Comparison of ENCODE assay signal across 8 cellular contexts in genomic region chr2:84970266-84970955, GRCh38. TPM values are rescaled to one million over a fixed set of nuclear protein-coding genes. Genes with fewer than 3 reads are reported as not detected.
DNase-seq lines count a peak whose midpoint lies in the region; ATAC-seq and TF ChIP-seq lines count a peak whose summit lies in the region.

No MANE protein-coding gene starts in this region.

- H3K4me3 ChIP-seq in CD4-positive, CD25-positive, alpha-beta regulatory T cell (ENCODE audit: low read depth, low read length) = peak overlapping the region; percentile 99
- H3K4me3 ChIP-seq in SJSA1 (peak overlapping the region; percentile 94), heart right ventricle (peak overlapping the region; percentile 56 to 99 (median 88))

- intact Hi-C loops in heart right ventricle (cut with DNase I) = loop anchor here in 5 of 10 donors (2.0 to 5.0 kb wide), 3 partner anchors 37 to 44 kb away; no protein-coding TSS in a partner anchor
- intact Hi-C loops in posterior cingulate gyrus (cut with DNase I) = no loop called here

- H3K36me3 ChIP-seq in CD4-positive, CD25-positive, alpha-beta regulatory T cell (ENCODE audit: control insufficient read depth, insufficient read depth, low read length) = peaks cover 4% of the 10 kb centered on the region
- peaks cover 57% of the 10 kb centered on the region for H3K36me3 ChIP-seq in SJSA1
- peaks cover 0 to 18% (median 0%) of the 10 kb centered on the region in 9 donors for H3K36me3 ChIP-seq in heart right ventricle

- peak overlapping the region; percentile 88 for H3K27ac ChIP-seq in CD4-positive, CD25-positive, alpha-beta regulatory T cell (ENCODE audit: insufficient read depth, low read length, poor library complexity, severe bottlenecking)
- H3K27ac ChIP-seq in SJSA1 = peak overlapping the region; percentile 90
- peak overlapping the region; percentile 87 to 99 (median 96) for H3K27ac ChIP-seq in heart right ventricle

- H3K9me3 Mint-ChIP-seq in CD4-positive, CD25-positive, alpha-beta regulatory T cell = no peaks in the 10 kb centered on the region
- H3K9me3 Mint-ChIP-seq in activated naive CD8-positive, alpha-beta T cell (ENCODE audit: low read depth) = no peaks in the 10 kb centered on the region

- peak in 1 of 9 donors; percentile 7 for TF ChIP-seq CTCF in heart right ventricle (IDR thresholded peaks at IDR 0.05)

- peaks cover 8% of the 10 kb centered on the region for H3K36me3 Mint-ChIP-seq in CD4-positive, CD25-positive, alpha-beta regulatory T cell
- peaks cover 11% of the 10 kb centered on the region for H3K36me3 Mint-ChIP-seq in activated naive CD8-positive, alpha-beta T cell

- H3K9me3 ChIP-seq in CD4-positive, CD25-positive, alpha-beta regulatory T cell (ENCODE audit: control insufficient read depth in 2 of 2, low read length in 2 of 2) = no peaks in the 10 kb centered on the region
- H3K9me3 ChIP-seq in SJSA1 (replicated peaks) (0 out of 2 replicates have a peak, but pooled peaks cover 3% of the 10 kb centered on the region), heart right ventricle (no peaks in the 10 kb centered on the region)

- H3K4me1 ChIP-seq in CD4-positive, CD25-positive, alpha-beta regulatory T cell (ENCODE audit: control insufficient read depth, insufficient read depth, low read length, poor library complexity, severe bottlenecking) = peaks cover 55% of the 10 kb centered on the region
- peaks cover 31% of the 10 kb centered on the region for H3K4me1 ChIP-seq in SJSA1 (replicated peaks)
- peaks cover 6 to 64% (median 50%) of the 10 kb centered on the region in 9 donors for H3K4me1 ChIP-seq in heart right ventricle

- peak overlapping the region; percentile 90 to 99 (median 98) for H3K27ac Mint-ChIP-seq in CD4-positive, CD25-positive, alpha-beta regulatory T cell
- peak overlapping the region; percentile 100 for H3K27ac Mint-ChIP-seq in activated naive CD8-positive, alpha-beta T cell

- H3K4me3 Mint-ChIP-seq in CD4-positive, CD25-positive, alpha-beta regulatory T cell = peak overlapping the region; percentile 94 to 99 (median 97)
- H3K4me3 Mint-ChIP-seq in activated naive CD8-positive, alpha-beta T cell = peak overlapping the region; percentile 100

- WGBS in heart right ventricle, 2 donors = 1% methylated on average over 53 to 84 of the region's 84 CpGs

- no peaks in the 10 kb centered on the region for H3K27me3 ChIP-seq in CD4-positive, CD25-positive, alpha-beta regulatory T cell (ENCODE audit: control insufficient read depth, insufficient read depth, low read length)
- H3K27me3 ChIP-seq in SJSA1 (replicated peaks) (no peaks in the 10 kb centered on the region), heart right ventricle (no peaks in the 10 kb centered on the region)

- peak in 2 of 3 donors; percentile 50 to 67 for DNase-seq in CD4-positive, CD25-positive, alpha-beta regulatory T cell
- DNase-seq in SJSA1 (ENCODE audit: low read depth in 1 of 2, low spot score in 2 of 2) = peak; percentile 61 to 68
- peak; percentile 55 to 70 for DNase-seq in heart right ventricle
- peak; percentile 36 to 93 (median 53) for DNase-seq in posterior cingulate gyrus
- DNase-seq in ureter (ENCODE audit: low spot score) = peak; percentile 66

- peaks cover 29 to 57% (median 40%) of the 10 kb centered on the region in 4 donors for H3K4me1 Mint-ChIP-seq in CD4-positive, CD25-positive, alpha-beta regulatory T cell
- H3K4me1 Mint-ChIP-seq in activated naive CD8-positive, alpha-beta T cell (ENCODE audit: low read depth) = peaks cover 44% of the 10 kb centered on the region

- no peaks in the 10 kb centered on the region for H3K27me3 Mint-ChIP-seq in CD4-positive, CD25-positive, alpha-beta regulatory T cell
- no peaks in the 10 kb centered on the region for H3K27me3 Mint-ChIP-seq in activated naive CD8-positive, alpha-beta T cell

- peak; percentile 33 to 41 for ATAC-seq in CD4-positive, CD25-positive, alpha-beta regulatory T cell (ENCODE audit: low read depth in 2 of 2)
- ATAC-seq in GM19324 (IDR thresholded peaks at IDR 0.05; ENCODE audit: low FRiP score, unreplicated experiment) (peak; percentile 57), HG03442 (IDR thresholded peaks at IDR 0.05; ENCODE audit: unreplicated experiment) (peak; percentile 39), heart right ventricle (peak; percentile 58 to 80 (median 70))

RNA-seq across cellular contexts. Expression of gene KCMF1, which starts 0.6 kb away (rescaled TPM):
- total RNA-seq in CD4-positive, CD25-positive, alpha-beta regulatory T cell = 80.0 TPM
- 10 to 100 TPM; 21.3 to 41.8 (median 28.5) TPM for polyA plus RNA-seq in CD4-positive, CD25-positive, alpha-beta regulatory T cell
- total RNA-seq in SJSA1 (2014; rRNA removed; shearing (Covaris generic)) = 60.9 and 117 TPM in 2 replicates
- total RNA-seq in heart right ventricle (10 to 100 TPM; 69.0 to 89.5 (median 81.0) TPM), ureter (55.2 TPM)
- 10 to 100 TPM in 1 of 2 donors, 1 to 10 TPM in 1; 6.9 to 39.4 TPM for polyA plus RNA-seq in heart right ventricle

Comparison
In these comparisons a context has a peak if more than half of its experiments do, and no peak if none do; other contexts are left out.
1. Peak in every context shown above with its lines: DNase-seq, ATAC-seq, H3K4me3 ChIP-seq and H3K27ac ChIP-seq.